In the genomic region with DNA sequence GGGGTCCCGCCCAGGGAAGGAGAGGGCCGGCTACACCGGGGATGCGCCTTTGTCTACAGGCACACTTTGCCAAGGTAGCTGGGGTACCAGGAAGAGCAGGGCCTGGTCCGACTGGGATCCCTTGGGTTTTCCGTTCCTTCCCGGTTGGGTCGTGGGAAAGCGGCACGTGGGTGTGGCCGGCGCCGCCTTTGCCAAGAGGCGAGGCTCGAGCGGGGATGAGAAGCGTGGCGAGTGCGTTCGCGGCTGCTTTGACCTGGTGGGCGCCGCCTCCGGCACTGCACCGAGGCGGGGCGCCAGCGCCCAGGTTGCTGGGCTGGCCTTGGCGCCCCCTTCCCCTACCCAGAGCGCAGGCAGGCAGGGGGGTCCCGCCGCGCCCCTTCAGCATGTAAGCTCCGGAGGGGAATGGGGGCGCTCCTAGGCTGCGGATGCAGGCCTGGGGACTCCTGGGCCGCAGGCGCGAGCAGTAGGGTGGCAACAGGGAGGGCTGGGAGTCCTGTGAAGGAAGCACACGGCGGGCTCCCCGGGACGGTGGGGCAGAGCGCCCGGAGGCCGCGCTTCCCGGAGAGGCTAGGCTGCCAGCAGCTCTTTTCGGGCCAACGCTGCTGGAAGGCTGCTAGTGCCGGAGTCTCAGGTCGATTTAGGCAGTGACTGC, we compare ENCODE assay signal across 9 cellular contexts.
DNase-seq lines count a peak whose midpoint lies in the region; ATAC-seq and TF ChIP-seq lines count a peak whose summit lies in the region.
"Had no signal": no experiment of that assay in that cellular context is flagged by ENCODE, and none has a peak within 500 bp of the region (broad histone marks: within the 10 kb centered on the region; RNA-seq: fewer than 3 reads in every experiment).

No MANE protein-coding gene starts in this region.

- peaks cover 42 to 50% of the 10 kb centered on the region in 2 donors for H3K27me3 Mint-ChIP-seq in stimulated activated naive B cell treated with anti-CD40 and anti-IgM and Interleukin-4, amounts not matched to agents 10 μg/mL and 1 μg/mL and 100 μg/mL, for 72 hours

- peak overlapping the region; percentile 47 for H3K27ac Mint-ChIP-seq in stimulated activated naive B cell treated with anti-CD40 and anti-IgM and Interleukin-4, amounts not matched to agents 10 μg/mL and 1 μg/mL and 100 μg/mL, for 72 hours

- TF ChIP-seq CTCF in astrocyte of the spinal cord (IDR thresholded peaks at IDR 0.05; ENCODE audit: low read depth, low read length): no peak

- peak overlapping the region; percentile 46 for H3K4me3 ChIP-seq in astrocyte of the spinal cord (ENCODE audit: low read depth, low read length)

- in situ Hi-C loops in astrocyte of the spinal cord (cut with HindIII; ENCODE audit: low sequenced_read_pairs): no loop called here

- H3K36me3 Mint-ChIP-seq in stimulated activated naive B cell treated with anti-CD40 and anti-IgM and Interleukin-4, amounts not matched to agents 10 μg/mL and 1 μg/mL and 100 μg/mL, for 72 hours: peaks cover 24 to 45% of the 10 kb centered on the region in 2 donors

- no peak for ATAC-seq in stimulated activated naive B cell treated with anti-CD40 and anti-IgM and Interleukin-4, amounts not matched to agents 10 μg/mL and 1 μg/mL and 100 μg/mL, for 72 hours (replicated peaks)
- ATAC-seq in HG03460 (IDR thresholded peaks at IDR 0.05; ENCODE audit: unreplicated experiment) (no peak), HG03139 (IDR thresholded peaks at IDR 0.05; ENCODE audit: unreplicated experiment) (no peak)

- DNase-seq in NCI-H1105 treated with DMSO at 0.1 percent for 48 hours (lab: John Stamatoyannopoulos, UW): peak; percentile 15
- DNase-seq in NCI-H1105 (lab: John Stamatoyannopoulos, UW): no peak
- DNase-seq in astrocyte of the spinal cord (ENCODE audit: low read depth, low spot score): no peak
- DNase-seq in iPS-NIHi11 (ENCODE audit: low spot score): peak; percentile 57
- no peak for DNase-seq in stimulated activated naive B cell treated with anti-CD40 and anti-IgM and Interleukin-4, amounts not matched to agents 10 μg/mL and 1 μg/mL and 100 μg/mL, for 72 hours
- no peak for DNase-seq in epidermal melanocyte (ENCODE audit: insufficient read length, low spot score)
- DNase-seq: AML-193 had no signal

- peak overlapping the region; percentile 70 to 81 for H3K4me3 Mint-ChIP-seq in stimulated activated naive B cell treated with anti-CD40 and anti-IgM and Interleukin-4, amounts not matched to agents 10 μg/mL and 1 μg/mL and 100 μg/mL, for 72 hours

- peaks cover 20 to 29% of the 10 kb centered on the region in 2 donors for H3K4me1 Mint-ChIP-seq in stimulated activated naive B cell treated with anti-CD40 and anti-IgM and Interleukin-4, amounts not matched to agents 10 μg/mL and 1 μg/mL and 100 μg/mL, for 72 hours

- no peaks in the 10 kb centered on the region for H3K9me3 Mint-ChIP-seq in stimulated activated naive B cell treated with anti-CD40 and anti-IgM and Interleukin-4, amounts not matched to agents 10 μg/mL and 1 μg/mL and 100 μg/mL, for 72 hours

Comparison
In these comparisons a context has a peak if more than half of its experiments do, and no peak if none do; other contexts are left out.
1. DNase-seq: peak in NCI-H1105 treated with DMSO at 0.1 percent for 48 hours (single experiment) and iPS-NIHi11 (single experiment); none in NCI-H1105 (single experiment), astrocyte of the spinal cord (single experiment), stimulated activated naive B cell treated with anti-CD40 and anti-IgM and Interleukin-4, amounts not matched to agents 10 μg/mL and 1 μg/mL and 100 μg/mL, for 72 hours (single experiment) and epidermal melanocyte (single experiment).